14 cellular contexts compared by ENCODE assay signal in the genomic region with DNA sequence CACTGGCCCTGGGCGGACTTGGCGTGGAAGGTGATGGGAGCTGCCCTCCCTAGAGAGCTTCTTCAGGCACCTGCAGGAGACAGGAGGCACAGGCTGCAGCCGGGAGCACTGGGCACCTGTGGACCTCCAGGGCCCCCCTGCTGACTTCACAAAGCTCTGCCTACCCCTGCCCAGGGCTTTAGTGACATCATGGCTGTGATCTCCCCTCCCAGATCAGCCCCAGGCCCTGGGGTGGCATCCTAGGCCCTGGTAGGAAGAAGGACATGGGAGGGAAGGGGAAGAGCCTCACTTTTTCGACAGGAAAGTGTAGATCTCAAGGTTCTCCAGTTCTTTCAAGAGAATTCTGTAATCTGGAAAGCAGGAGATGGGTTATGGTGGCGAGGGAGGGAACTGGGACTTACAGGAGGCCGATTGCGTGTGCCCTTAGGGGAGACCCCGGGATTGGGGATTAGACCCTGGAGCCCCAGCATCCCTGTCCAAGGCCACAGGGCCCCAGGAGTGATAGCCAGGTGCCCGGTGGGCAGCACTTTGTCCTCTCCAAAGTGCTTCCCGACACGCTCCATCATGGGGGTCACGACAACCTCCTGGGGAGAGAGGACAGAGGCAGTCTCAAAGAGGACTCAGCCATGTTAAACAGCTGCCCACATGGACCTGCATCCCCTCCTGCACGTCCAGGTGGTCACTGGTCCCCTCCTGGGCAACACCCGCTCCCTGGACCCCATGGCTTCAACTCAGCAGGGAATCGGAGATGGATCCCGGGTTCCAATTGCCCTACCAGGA. TPM values are rescaled to one million over a fixed set of nuclear protein-coding genes. Genes with fewer than 3 reads are reported as not detected.
DNase-seq lines count a peak whose midpoint lies in the region; ATAC-seq, FAIRE-seq and TF ChIP-seq lines count a peak whose summit lies in the region.
"Not testable (repeated sequence)": the region's sequence is repeated elsewhere in the genome, so short reads cannot be mapped to it uniquely, and the experiment has no call there.
"Had no signal": no experiment of that assay in that cellular context is flagged by ENCODE, and none has a peak within 500 bp of the region (broad histone marks: within the 10 kb centered on the region; RNA-seq: fewer than 3 reads in every experiment).

No MANE protein-coding gene starts in this region.

- in situ Hi-C loops in HepG2 (cut with HindIII; ENCODE audit: extremely low pct_ligation_motif_present, low pct_unique_long_range_greater_than_20kb), result not testable (repeated sequence)

- not testable (repeated sequence) for H3K4me2 ChIP-seq in HepG2 (ENCODE audit: low read depth, low read length)

- not testable (repeated sequence) for H3K9me3 Mint-ChIP-seq in chondrocyte (ENCODE audit: low read depth)

- not testable (repeated sequence) for H4K20me1 ChIP-seq in HepG2 (ENCODE audit: insufficient read depth, low read length)

- H3K4me1 Mint-ChIP-seq in chondrocyte (ENCODE audit: low read depth), result not testable (repeated sequence)

- H3K36me3 Mint-ChIP-seq in chondrocyte (ENCODE audit: low read depth), result not testable (repeated sequence)

- H3K9me3 ChIP-seq in right cardiac atrium (ENCODE audit: control insufficient read depth, low read length); HepG2 (ENCODE audit: low read length); lower lobe of right lung; spleen; aorta (ENCODE audit: control insufficient read depth, low read length): not testable (repeated sequence)

- not testable (repeated sequence) for BruUV-seq in HepG2 (replicated peaks; lab: Mats Ljungman, UMichigan)

- not testable (repeated sequence) for H2AFZ ChIP-seq in HepG2 (ENCODE audit: low read length)

- TF ChIP-seq RAD21 in HepG2 (CRISPR knock-in tag; IDR thresholded peaks at IDR 0.05), result not testable (repeated sequence)

- H3K36me3 ChIP-seq in HepG2 (replicated peaks in 1 of 2; ENCODE audit: control insufficient read depth in 1 of 2, insufficient read depth in 2 of 2, low read length in 2 of 2); lower lobe of right lung; spleen; aorta (ENCODE audit: control insufficient read depth in 1 of 2, insufficient read depth in 2 of 2, low read length in 1 of 2): not testable (repeated sequence)

- H3K4me1 ChIP-seq in right cardiac atrium (ENCODE audit: control insufficient read depth, insufficient read depth, low read length); HepG2 (ENCODE audit: insufficient read depth, low read length); lower lobe of right lung; spleen; aorta (ENCODE audit: control insufficient read depth in 1 of 2, insufficient read depth in 2 of 2, low read length in 2 of 2): not testable (repeated sequence)

- not testable (repeated sequence) for TF ChIP-seq POLR2A in HepG2 (IDR thresholded peaks at IDR 0.05; ENCODE audit: insufficient read depth in 1 of 2, low read depth in 2 of 2, low read length in 2 of 2); spleen (IDR thresholded peaks at IDR 0.05)

- not testable (repeated sequence) for H3K4me3 Mint-ChIP-seq in chondrocyte (ENCODE audit: unreplicated experiment)

- not testable (repeated sequence) for H3K27ac ChIP-seq in right cardiac atrium (ENCODE audit: low read length); HepG2 (ENCODE audit: extremely low read length, insufficient read depth, low read length); lower lobe of right lung; spleen; aorta (ENCODE audit: low read depth in 1 of 2, low read length in 2 of 2)

- intact Hi-C loops in right cardiac atrium (cut with DNase I); HepG2 (cut with micrococcal nuclease; ENCODE audit: unreplicated experiment); lower lobe of right lung (cut with DNase I); posterior vena cava (cut with DNase I); spleen (cut with DNase I; ENCODE audit: low total_unique reads); aorta (cut with DNase I): not testable (repeated sequence)

- DNase-seq in chondrocyte (ENCODE audit: low spot score) (peak; percentile 61), lower lobe of right lung (peak; percentile 24), posterior vena cava (ENCODE audit: low spot score) (peak; percentile 28), spleen (peak; percentile 13), aorta (peak in 1 of 2 donors; percentile 42)
- DNase-seq in right cardiac atrium; HepG2 (ENCODE audit: low spot score): not testable (repeated sequence)

- not testable (repeated sequence) for TF ChIP-seq EP300 in HepG2 (IDR thresholded peaks at IDR 0.05; ENCODE audit: low read depth in 2 of 2, low read length in 2 of 2); HepG2 (CRISPR knock-in tag; IDR thresholded peaks at IDR 0.05; ENCODE audit: borderline replicate concordance)

- CTCF ChIA-PET in HepG2 (lab: Yijun Ruan, JAX; ENCODE audit: low intra/inter-chr PET ratio, low total read pairs), result not testable (repeated sequence)

- POLR2A ChIA-PET in HepG2 (lab: Yijun Ruan, JAX), result interaction anchor here (2.1 kb wide), 1 partner anchor 20 kb away, joined by 7 read pairs; the partner anchor contains the start of gene HNRNPH1

- not testable (repeated sequence) for H3K9ac ChIP-seq in HepG2 (ENCODE audit: insufficient read depth, low read depth, low read length)

- FAIRE-seq in HepG2 (lab: Jason Lieb, UNC), result not testable (repeated sequence)

- not testable (repeated sequence) for H3K27ac Mint-ChIP-seq in chondrocyte (ENCODE audit: unreplicated experiment)

- H3K4me3 ChIP-seq in right cardiac atrium (ENCODE audit: low read length); HepG2 (replicated peaks in 1 of 3; ENCODE audit: insufficient read depth in 1 of 3, low read depth in 2 of 3, low read length in 3 of 3); lower lobe of right lung; spleen; aorta (ENCODE audit: low read length in 2 of 2): not testable (repeated sequence)

- 85% methylated on average over 16 of the region's 16 CpGs for WGBS in right cardiac atrium
- 31% methylated on average over 8 of the region's 16 CpGs for WGBS in HepG2 (ENCODE audit: low lambda C conversion rate)
- WGBS in spleen, 5 donors, result 84 to 91% (median 86%) methylated on average over 13 to 16 of the region's 16 CpGs
- 87 to 91% methylated on average over 15 to 16 of the region's 16 CpGs for WGBS in aorta, 2 donors

- ATAC-seq in right cardiac atrium (peak; percentile 17 to 36), HepG2 (peak; percentile 16; the same call in 1 of the 3 replicates), aorta (ENCODE audit: low FRiP score) (peak; percentile 15)
- not testable (repeated sequence) for ATAC-seq in lower lobe of right lung

- not testable (repeated sequence) for TF ChIP-seq CTCF in chondrocyte (IDR thresholded peaks at IDR 0.05); HepG2 (CRISPR knock-in tag; IDR thresholded peaks at IDR 0.05); lower lobe of right lung (IDR thresholded peaks at IDR 0.05); spleen (IDR thresholded peaks at IDR 0.05 in 8 of 11, conservative IDR thresholded peaks at IDR 0.05 in 3 of 11)

- not testable (repeated sequence) for H3K27me3 ChIP-seq in right cardiac atrium (ENCODE audit: control insufficient read depth, insufficient read depth); lower lobe of right lung (ENCODE audit: low read depth); spleen (replicated peaks in 1 of 7); aorta (ENCODE audit: control insufficient read depth in 1 of 2, insufficient read depth in 2 of 2, low read length in 1 of 2)
- H3K27me3 ChIP-seq in HepG2 (ENCODE audit: control insufficient read depth in 1 of 2, insufficient read depth in 2 of 2, low read length in 2 of 2), result peaks cover 8 to 17% of the 10 kb centered on the region in 2 experiments; a peak in 4 of 5 replicates

- H3K27me3 Mint-ChIP-seq in chondrocyte (ENCODE audit: low read depth), result peaks cover 11% of the 10 kb centered on the region

- not testable (repeated sequence) for H3K79me2 ChIP-seq in HepG2 (ENCODE audit: insufficient read depth, low read length)

RNA-seq across cellular contexts. Expression of gene HNRNPH1, which starts 19.9 kb away (rescaled TPM):
- total RNA-seq in chondrocyte (341 to 426 TPM (median 348 TPM) in 3 replicates), right cardiac atrium (100 to 1,000 TPM; 210 to 253 (median 233) TPM), HepG2 (2016; rRNA removed; fragmentation: Illumina TruSeq; extraction: Trizol) (807 and 1,064 TPM in 2 replicates), lower lobe of right lung (517 TPM), posterior vena cava (100 to 1,000 TPM; 345 to 404 TPM), spleen (100 to 1,000 TPM; 653 to 931 (median 803) TPM), aorta (100 to 1,000 TPM; 523 to 680 TPM)
- polyA plus RNA-seq in right cardiac atrium (121 TPM), HepG2 (2011; rRNA removed) (329 and 382 TPM in 2 replicates), spleen (100 to 1,000 TPM; 214 to 468 (median 451) TPM), aorta (100 to 1,000 TPM; 141 to 285 TPM)
- total RNA-seq in HepG2 (2016; cell fraction: cytosol; rRNA removed; fragmentation: Illumina TruSeq; extraction: Trizol; ENCODE audit: low read depth), result 62.0 and 74.9 TPM in 2 replicates
- 774 and 1,069 TPM in 2 replicates for total RNA-seq in HepG2 (2016; cell fraction: insoluble cytoplasmic fraction; rRNA removed; fragmentation: Illumina TruSeq; extraction: Trizol)
- total RNA-seq in HepG2 (2016; cell fraction: membrane; rRNA removed; fragmentation: Illumina TruSeq; extraction: Trizol), result 140 and 164 TPM in 2 replicates
- total RNA-seq in HepG2 (2016; cell fraction: nucleus; rRNA removed; fragmentation: Illumina TruSeq; extraction: Trizol), result 1,562 and 1,725 TPM in 2 replicates
- polyA plus RNA-seq in HepG2 (2011; cell fraction: cytosol; rRNA removed), result 90.5 and 96.7 TPM in 2 replicates
- polyA plus RNA-seq in HepG2 (2011; cell fraction: nucleus; rRNA removed), result 1,180 and 1,349 TPM in 2 replicates
- 483 and 590 TPM in 2 replicates for polyA plus RNA-seq in HepG2 (2012)
- 35.6 TPM in 2 replicates for polyA plus RNA-seq in HepG2 (2016; cell fraction: cytosol; fragmentation: Illumina TruSeq; extraction: Trizol; ENCODE audit: low read depth)
- 527 and 548 TPM in 2 replicates for polyA plus RNA-seq in HepG2 (2016; cell fraction: insoluble cytoplasmic fraction; fragmentation: Illumina TruSeq; extraction: Trizol; ENCODE audit: low read depth)
- polyA plus RNA-seq in HepG2 (2016; cell fraction: membrane; fragmentation: Illumina TruSeq; extraction: Trizol; ENCODE audit: low read depth), result 79.3 and 80.3 TPM in 2 replicates
- 2,398 and 2,412 TPM in 2 replicates for polyA plus RNA-seq in HepG2 (2016; cell fraction: nucleus; fragmentation: Illumina TruSeq; extraction: Trizol; ENCODE audit: insufficient read depth, low read depth)
- polyA minus RNA-seq in HepG2 (2011; rRNA and poly(A)+ RNA removed; ENCODE audit: low replicate concordance), result 416 and 431 TPM in 2 replicates
- 259 and 342 TPM in 2 replicates for polyA minus RNA-seq in HepG2 (2011; cell fraction: cytosol; rRNA and poly(A)+ RNA removed)
- polyA minus RNA-seq in HepG2 (2011; cell fraction: nucleus; rRNA and poly(A)+ RNA removed), result 3,243 and 3,756 TPM in 2 replicates

RNA-seq across cellular contexts. Expression of gene CBY3, which starts 37.5 kb away (rescaled TPM):
- total RNA-seq in chondrocyte (not detected in 3 replicates), right cardiac atrium (not detected), HepG2 (2016; rRNA removed; fragmentation: Illumina TruSeq; extraction: Trizol) (not detected in 2 replicates), lower lobe of right lung (not detected), posterior vena cava (not detected), spleen (1 to 10 TPM in 1 of 7 donors, not detected in 6; 1.6 TPM), aorta (not detected)
- polyA plus RNA-seq in right cardiac atrium (not detected), HepG2 (2011; rRNA removed) (not detected in 2 replicates), spleen (under 1 TPM in 1 of 3 donors, not detected in 2; 0.12 TPM), aorta (not detected)
- not detected in 2 replicates for total RNA-seq in HepG2 (2016; cell fraction: cytosol; rRNA removed; fragmentation: Illumina TruSeq; extraction: Trizol; ENCODE audit: low read depth)
- total RNA-seq in HepG2 (2016; cell fraction: insoluble cytoplasmic fraction; rRNA removed; fragmentation: Illumina TruSeq; extraction: Trizol), result not detected in 2 replicates
- not detected in 2 replicates for total RNA-seq in HepG2 (2016; cell fraction: membrane; rRNA removed; fragmentation: Illumina TruSeq; extraction: Trizol)
- total RNA-seq in HepG2 (2016; cell fraction: nucleus; rRNA removed; fragmentation: Illumina TruSeq; extraction: Trizol), result not detected in 2 replicates
- polyA plus RNA-seq in HepG2 (2011; cell fraction: cytosol; rRNA removed), result not detected in 2 replicates
- polyA plus RNA-seq in HepG2 (2011; cell fraction: nucleus; rRNA removed), result not detected in 2 replicates
- not detected in 2 replicates for polyA plus RNA-seq in HepG2 (2012)
- polyA plus RNA-seq in HepG2 (2016; cell fraction: cytosol; fragmentation: Illumina TruSeq; extraction: Trizol; ENCODE audit: low read depth), result not detected in 2 replicates
- polyA plus RNA-seq in HepG2 (2016; cell fraction: insoluble cytoplasmic fraction; fragmentation: Illumina TruSeq; extraction: Trizol; ENCODE audit: low read depth), result not detected in 2 replicates
- polyA plus RNA-seq in HepG2 (2016; cell fraction: membrane; fragmentation: Illumina TruSeq; extraction: Trizol; ENCODE audit: low read depth), result not detected in 2 replicates
- not detected in 2 replicates for polyA plus RNA-seq in HepG2 (2016; cell fraction: nucleus; fragmentation: Illumina TruSeq; extraction: Trizol; ENCODE audit: insufficient read depth, low read depth)
- not detected in 2 replicates for polyA minus RNA-seq in HepG2 (2011; rRNA and poly(A)+ RNA removed; ENCODE audit: low replicate concordance)
- polyA minus RNA-seq in HepG2 (2011; cell fraction: cytosol; rRNA and poly(A)+ RNA removed), result not detected in 2 replicates
- polyA minus RNA-seq in HepG2 (2011; cell fraction: nucleus; rRNA and poly(A)+ RNA removed), result not detected in 2 replicates
- total RNA-seq: A673; CD4-positive, CD25-positive, alpha-beta regulatory T cell; Daoy; G401 had no signal
- polyA plus RNA-seq: AG04450; CD14-positive monocyte; CD8-positive, alpha-beta memory T cell had no signal

RNA-seq across cellular contexts. Expression of gene CANX, which starts 55.4 kb away (rescaled TPM):
- 695 to 849 TPM (median 699 TPM) in 3 replicates for total RNA-seq in chondrocyte
- total RNA-seq in right cardiac atrium, result 100 to 1,000 TPM; 413 to 694 (median 527) TPM
- polyA plus RNA-seq in right cardiac atrium, result 119 TPM
- 438 and 680 TPM in 2 replicates for total RNA-seq in HepG2 (2016; rRNA removed; fragmentation: Illumina TruSeq; extraction: Trizol)
- total RNA-seq in HepG2 (2016; cell fraction: cytosol; rRNA removed; fragmentation: Illumina TruSeq; extraction: Trizol; ENCODE audit: low read depth), result 100 and 107 TPM in 2 replicates
- 421 and 674 TPM in 2 replicates for total RNA-seq in HepG2 (2016; cell fraction: insoluble cytoplasmic fraction; rRNA removed; fragmentation: Illumina TruSeq; extraction: Trizol)
- 148 and 188 TPM in 2 replicates for total RNA-seq in HepG2 (2016; cell fraction: membrane; rRNA removed; fragmentation: Illumina TruSeq; extraction: Trizol)
- total RNA-seq in HepG2 (2016; cell fraction: nucleus; rRNA removed; fragmentation: Illumina TruSeq; extraction: Trizol), result 471 and 534 TPM in 2 replicates
- polyA plus RNA-seq in HepG2 (2011; rRNA removed), result 477 and 480 TPM in 2 replicates
- polyA plus RNA-seq in HepG2 (2011; cell fraction: cytosol; rRNA removed), result 184 and 191 TPM in 2 replicates
- 51.4 and 85.1 TPM in 2 replicates for polyA plus RNA-seq in HepG2 (2011; cell fraction: nucleus; rRNA removed)
- polyA plus RNA-seq in HepG2 (2012), result 598 and 627 TPM in 2 replicates
- 17.9 and 20.7 TPM in 2 replicates for polyA plus RNA-seq in HepG2 (2016; cell fraction: cytosol; fragmentation: Illumina TruSeq; extraction: Trizol; ENCODE audit: low read depth)
- polyA plus RNA-seq in HepG2 (2016; cell fraction: insoluble cytoplasmic fraction; fragmentation: Illumina TruSeq; extraction: Trizol; ENCODE audit: low read depth), result 280 and 284 TPM in 2 replicates
- polyA plus RNA-seq in HepG2 (2016; cell fraction: membrane; fragmentation: Illumina TruSeq; extraction: Trizol; ENCODE audit: low read depth), result 61.6 and 80.1 TPM in 2 replicates
- 489 and 507 TPM in 2 replicates for polyA plus RNA-seq in HepG2 (2016; cell fraction: nucleus; fragmentation: Illumina TruSeq; extraction: Trizol; ENCODE audit: insufficient read depth, low read depth)
- 2,329 and 2,779 TPM in 2 replicates for polyA minus RNA-seq in HepG2 (2011; rRNA and poly(A)+ RNA removed; ENCODE audit: low replicate concordance)
- polyA minus RNA-seq in HepG2 (2011; cell fraction: cytosol; rRNA and poly(A)+ RNA removed), result 523 and 799 TPM in 2 replicates
- 208 and 359 TPM in 2 replicates for polyA minus RNA-seq in HepG2 (2011; cell fraction: nucleus; rRNA and poly(A)+ RNA removed)
- 603 TPM for total RNA-seq in lower lobe of right lung
- total RNA-seq in posterior vena cava, result 100 to 1,000 TPM; 525 to 591 TPM
- total RNA-seq in spleen, result 100 to 1,000 TPM; 246 to 470 (median 419) TPM
- polyA plus RNA-seq in spleen, result 10 to 100 TPM; 36.5 to 56.4 (median 53.0) TPM
- 100 to 1,000 TPM; 511 to 514 TPM for total RNA-seq in aorta
- polyA plus RNA-seq in aorta, result 100 to 1,000 TPM; 143 to 182 TPM
